In the genomic region with DNA sequence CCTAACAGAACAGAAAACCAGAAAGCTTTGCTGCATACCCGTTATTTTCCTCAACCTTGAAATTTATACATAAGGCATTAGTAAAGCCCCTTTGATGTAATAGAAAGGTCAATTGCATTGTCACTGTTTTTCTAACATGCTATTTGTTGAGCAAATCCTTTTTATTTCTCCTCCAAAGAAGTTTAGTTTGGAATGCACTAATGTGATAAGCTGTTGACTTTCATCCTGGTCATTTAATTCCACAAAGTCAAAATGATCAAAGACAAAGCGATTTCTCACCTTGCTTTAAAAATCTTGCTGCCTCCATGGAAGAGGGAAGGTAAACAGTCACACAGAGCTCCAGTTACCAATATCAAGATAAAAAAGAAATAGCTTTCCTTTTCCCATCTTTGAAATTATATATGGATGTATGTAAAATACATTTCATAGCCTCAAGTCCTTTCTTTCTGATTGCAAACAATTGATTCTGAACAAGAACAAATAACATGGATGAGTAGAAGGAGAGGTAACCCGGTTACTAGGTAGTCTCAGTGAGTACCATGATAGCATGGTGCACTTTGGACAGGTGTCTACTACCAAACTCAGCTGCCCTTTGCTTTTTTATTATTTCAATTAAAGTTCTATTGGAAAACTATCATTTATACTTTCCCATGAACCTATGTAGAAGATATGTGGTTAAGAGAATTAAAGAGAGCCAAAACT, we compare ENCODE assay signal across 1 cellular context.
TF ChIP-seq lines count a peak whose summit lies in the region.

No MANE protein-coding gene starts in this region.

TF ChIP-seq in HepG2, 621 proteins besides CTCF, POLR2A, EP300 and RAD21 (continued from another document and continues in another):
- TF ChIP-seq, protein P1, sequence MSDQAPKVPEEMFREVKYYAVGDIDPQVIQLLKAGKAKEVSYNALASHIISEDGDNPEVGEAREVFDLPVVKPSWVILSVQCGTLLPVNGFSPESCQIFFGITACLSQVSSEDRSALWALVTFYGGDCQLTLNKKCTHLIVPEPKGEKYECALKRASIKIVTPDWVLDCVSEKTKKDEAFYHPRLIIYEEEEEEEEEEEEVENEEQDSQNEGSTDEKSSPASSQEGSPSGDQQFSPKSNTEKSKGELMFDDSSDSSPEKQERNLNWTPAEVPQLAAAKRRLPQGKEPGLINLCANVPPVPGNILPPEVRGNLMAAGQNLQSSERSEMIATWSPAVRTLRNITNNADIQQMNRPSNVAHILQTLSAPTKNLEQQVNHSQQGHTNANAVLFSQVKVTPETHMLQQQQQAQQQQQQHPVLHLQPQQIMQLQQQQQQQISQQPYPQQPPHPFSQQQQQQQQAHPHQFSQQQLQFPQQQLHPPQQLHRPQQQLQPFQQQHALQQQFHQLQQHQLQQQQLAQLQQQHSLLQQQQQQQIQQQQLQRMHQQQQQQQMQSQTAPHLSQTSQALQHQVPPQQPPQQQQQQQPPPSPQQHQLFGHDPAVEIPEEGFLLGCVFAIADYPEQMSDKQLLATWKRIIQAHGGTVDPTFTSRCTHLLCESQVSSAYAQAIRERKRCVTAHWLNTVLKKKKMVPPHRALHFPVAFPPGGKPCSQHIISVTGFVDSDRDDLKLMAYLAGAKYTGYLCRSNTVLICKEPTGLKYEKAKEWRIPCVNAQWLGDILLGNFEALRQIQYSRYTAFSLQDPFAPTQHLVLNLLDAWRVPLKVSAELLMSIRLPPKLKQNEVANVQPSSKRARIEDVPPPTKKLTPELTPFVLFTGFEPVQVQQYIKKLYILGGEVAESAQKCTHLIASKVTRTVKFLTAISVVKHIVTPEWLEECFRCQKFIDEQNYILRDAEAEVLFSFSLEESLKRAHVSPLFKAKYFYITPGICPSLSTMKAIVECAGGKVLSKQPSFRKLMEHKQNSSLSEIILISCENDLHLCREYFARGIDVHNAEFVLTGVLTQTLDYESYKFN (CRISPR knock-in tag; conservative IDR thresholded peaks at IDR 0.05): peak; percentile 79
- TF ChIP-seq, protein P2, sequence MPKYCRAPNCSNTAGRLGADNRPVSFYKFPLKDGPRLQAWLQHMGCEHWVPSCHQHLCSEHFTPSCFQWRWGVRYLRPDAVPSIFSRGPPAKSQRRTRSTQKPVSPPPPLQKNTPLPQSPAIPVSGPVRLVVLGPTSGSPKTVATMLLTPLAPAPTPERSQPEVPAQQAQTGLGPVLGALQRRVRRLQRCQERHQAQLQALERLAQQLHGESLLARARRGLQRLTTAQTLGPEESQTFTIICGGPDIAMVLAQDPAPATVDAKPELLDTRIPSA (CRISPR knock-in tag; IDR thresholded peaks at IDR 0.05; ENCODE audit: borderline replicate concordance): no peak
- TF ChIP-seq TEAD2 (CRISPR knock-in tag; IDR thresholded peaks at IDR 0.05): no peak
- peak; percentile 48; the same call in 1 of the 2 replicates for TF ChIP-seq ZNF749 (CRISPR knock-in tag; IDR thresholded peaks at IDR 0.05; ENCODE audit: borderline replicate concordance)
- no peak for TF ChIP-seq CEBPB (IDR thresholded peaks at IDR 0.05; ENCODE audit: borderline replicate concordance, low read depth, low read length)
- no peak for TF ChIP-seq PTBP1 (IDR thresholded peaks at IDR 0.05; ENCODE audit: low read depth, low read length, poor library complexity, severe bottlenecking)
- TF ChIP-seq FOSL2 (CRISPR knock-in tag; IDR thresholded peaks at IDR 0.05): peak; percentile 8; the same call in 1 of the 2 replicates
- TF ChIP-seq ZNF674 (CRISPR knock-in tag; IDR thresholded peaks at IDR 0.05; ENCODE audit: low read depth): no peak
- no peak; the same call in 1 of the 2 replicates for TF ChIP-seq SMYD3 (CRISPR knock-in tag; IDR thresholded peaks at IDR 0.05)
- no peak for TF ChIP-seq TOPORS (CRISPR knock-in tag; IDR thresholded peaks at IDR 0.05)
- TF ChIP-seq TGIF2 (CRISPR knock-in tag; IDR thresholded peaks at IDR 0.05): no peak
- TF ChIP-seq SP140L (CRISPR knock-in tag; IDR thresholded peaks at IDR 0.05; ENCODE audit: borderline replicate concordance): no peak
- no peak for TF ChIP-seq ZNF143 (CRISPR knock-in tag; IDR thresholded peaks at IDR 0.05)
- TF ChIP-seq ZNF879 (CRISPR knock-in tag; IDR thresholded peaks at IDR 0.05): no peak
- TF ChIP-seq, protein P3, sequence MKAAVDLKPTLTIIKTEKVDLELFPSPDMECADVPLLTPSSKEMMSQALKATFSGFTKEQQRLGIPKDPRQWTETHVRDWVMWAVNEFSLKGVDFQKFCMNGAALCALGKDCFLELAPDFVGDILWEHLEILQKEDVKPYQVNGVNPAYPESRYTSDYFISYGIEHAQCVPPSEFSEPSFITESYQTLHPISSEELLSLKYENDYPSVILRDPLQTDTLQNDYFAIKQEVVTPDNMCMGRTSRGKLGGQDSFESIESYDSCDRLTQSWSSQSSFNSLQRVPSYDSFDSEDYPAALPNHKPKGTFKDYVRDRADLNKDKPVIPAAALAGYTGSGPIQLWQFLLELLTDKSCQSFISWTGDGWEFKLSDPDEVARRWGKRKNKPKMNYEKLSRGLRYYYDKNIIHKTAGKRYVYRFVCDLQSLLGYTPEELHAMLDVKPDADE (CRISPR knock-in tag; IDR thresholded peaks at IDR 0.05): no peak
- TF ChIP-seq, protein P4, sequence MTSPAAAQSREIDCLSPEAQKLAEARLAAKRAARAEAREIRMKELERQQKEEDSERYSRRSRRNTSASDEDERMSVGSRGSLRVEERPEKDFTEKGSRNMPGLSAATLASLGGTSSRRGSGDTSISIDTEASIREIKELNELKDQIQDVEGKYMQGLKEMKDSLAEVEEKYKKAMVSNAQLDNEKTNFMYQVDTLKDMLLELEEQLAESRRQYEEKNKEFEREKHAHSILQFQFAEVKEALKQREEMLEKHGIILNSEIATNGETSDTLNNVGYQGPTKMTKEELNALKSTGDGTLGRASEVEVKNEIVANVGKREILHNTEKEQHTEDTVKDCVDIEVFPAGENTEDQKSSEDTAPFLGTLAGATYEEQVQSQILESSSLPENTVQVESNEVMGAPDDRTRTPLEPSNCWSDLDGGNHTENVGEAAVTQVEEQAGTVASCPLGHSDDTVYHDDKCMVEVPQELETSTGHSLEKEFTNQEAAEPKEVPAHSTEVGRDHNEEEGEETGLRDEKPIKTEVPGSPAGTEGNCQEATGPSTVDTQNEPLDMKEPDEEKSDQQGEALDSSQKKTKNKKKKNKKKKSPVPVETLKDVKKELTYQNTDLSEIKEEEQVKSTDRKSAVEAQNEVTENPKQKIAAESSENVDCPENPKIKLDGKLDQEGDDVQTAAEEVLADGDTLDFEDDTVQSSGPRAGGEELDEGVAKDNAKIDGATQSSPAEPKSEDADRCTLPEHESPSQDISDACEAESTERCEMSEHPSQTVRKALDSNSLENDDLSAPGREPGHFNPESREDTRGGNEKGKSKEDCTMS (CRISPR knock-in tag; conservative IDR thresholded peaks at IDR 0.05): no peak
- no peak for TF ChIP-seq ZNF292 (CRISPR knock-in tag; IDR thresholded peaks at IDR 0.05; ENCODE audit: borderline replicate concordance, low read depth)
- TF ChIP-seq BORCS8-MEF2B (CRISPR knock-in tag; IDR thresholded peaks at IDR 0.05): no peak
- TF ChIP-seq, protein P5, sequence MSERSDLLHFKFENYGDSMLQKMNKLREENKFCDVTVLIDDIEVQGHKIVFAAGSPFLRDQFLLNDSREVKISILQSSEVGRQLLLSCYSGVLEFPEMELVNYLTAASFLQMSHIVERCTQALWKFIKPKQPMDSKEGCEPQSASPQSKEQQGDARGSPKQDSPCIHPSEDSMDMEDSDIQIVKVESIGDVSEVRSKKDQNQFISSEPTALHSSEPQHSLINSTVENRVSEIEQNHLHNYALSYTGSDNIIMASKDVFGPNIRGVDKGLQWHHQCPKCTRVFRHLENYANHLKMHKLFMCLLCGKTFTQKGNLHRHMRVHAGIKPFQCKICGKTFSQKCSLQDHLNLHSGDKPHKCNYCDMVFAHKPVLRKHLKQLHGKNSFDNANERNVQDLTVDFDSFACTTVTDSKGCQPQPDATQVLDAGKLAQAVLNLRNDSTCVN (CRISPR knock-in tag; IDR thresholded peaks at IDR 0.05; ENCODE audit: borderline replicate concordance): no peak
- no peak for TF ChIP-seq HOXA3 (CRISPR knock-in tag; IDR thresholded peaks at IDR 0.05)
- no peak for TF ChIP-seq PAWR (CRISPR knock-in tag; IDR thresholded peaks at IDR 0.05; ENCODE audit: borderline replicate concordance)
- no peak for TF ChIP-seq ZEB1 (IDR thresholded peaks at IDR 0.05; ENCODE audit: insufficient replicate concordance, low read depth)
- TF ChIP-seq ZNF652 (CRISPR knock-in tag; IDR thresholded peaks at IDR 0.05; ENCODE audit: borderline replicate concordance, low read depth): no peak
- no peak for TF ChIP-seq MZF1 (CRISPR knock-in tag; IDR thresholded peaks at IDR 0.05; ENCODE audit: borderline replicate concordance)
- TF ChIP-seq, protein P6, sequence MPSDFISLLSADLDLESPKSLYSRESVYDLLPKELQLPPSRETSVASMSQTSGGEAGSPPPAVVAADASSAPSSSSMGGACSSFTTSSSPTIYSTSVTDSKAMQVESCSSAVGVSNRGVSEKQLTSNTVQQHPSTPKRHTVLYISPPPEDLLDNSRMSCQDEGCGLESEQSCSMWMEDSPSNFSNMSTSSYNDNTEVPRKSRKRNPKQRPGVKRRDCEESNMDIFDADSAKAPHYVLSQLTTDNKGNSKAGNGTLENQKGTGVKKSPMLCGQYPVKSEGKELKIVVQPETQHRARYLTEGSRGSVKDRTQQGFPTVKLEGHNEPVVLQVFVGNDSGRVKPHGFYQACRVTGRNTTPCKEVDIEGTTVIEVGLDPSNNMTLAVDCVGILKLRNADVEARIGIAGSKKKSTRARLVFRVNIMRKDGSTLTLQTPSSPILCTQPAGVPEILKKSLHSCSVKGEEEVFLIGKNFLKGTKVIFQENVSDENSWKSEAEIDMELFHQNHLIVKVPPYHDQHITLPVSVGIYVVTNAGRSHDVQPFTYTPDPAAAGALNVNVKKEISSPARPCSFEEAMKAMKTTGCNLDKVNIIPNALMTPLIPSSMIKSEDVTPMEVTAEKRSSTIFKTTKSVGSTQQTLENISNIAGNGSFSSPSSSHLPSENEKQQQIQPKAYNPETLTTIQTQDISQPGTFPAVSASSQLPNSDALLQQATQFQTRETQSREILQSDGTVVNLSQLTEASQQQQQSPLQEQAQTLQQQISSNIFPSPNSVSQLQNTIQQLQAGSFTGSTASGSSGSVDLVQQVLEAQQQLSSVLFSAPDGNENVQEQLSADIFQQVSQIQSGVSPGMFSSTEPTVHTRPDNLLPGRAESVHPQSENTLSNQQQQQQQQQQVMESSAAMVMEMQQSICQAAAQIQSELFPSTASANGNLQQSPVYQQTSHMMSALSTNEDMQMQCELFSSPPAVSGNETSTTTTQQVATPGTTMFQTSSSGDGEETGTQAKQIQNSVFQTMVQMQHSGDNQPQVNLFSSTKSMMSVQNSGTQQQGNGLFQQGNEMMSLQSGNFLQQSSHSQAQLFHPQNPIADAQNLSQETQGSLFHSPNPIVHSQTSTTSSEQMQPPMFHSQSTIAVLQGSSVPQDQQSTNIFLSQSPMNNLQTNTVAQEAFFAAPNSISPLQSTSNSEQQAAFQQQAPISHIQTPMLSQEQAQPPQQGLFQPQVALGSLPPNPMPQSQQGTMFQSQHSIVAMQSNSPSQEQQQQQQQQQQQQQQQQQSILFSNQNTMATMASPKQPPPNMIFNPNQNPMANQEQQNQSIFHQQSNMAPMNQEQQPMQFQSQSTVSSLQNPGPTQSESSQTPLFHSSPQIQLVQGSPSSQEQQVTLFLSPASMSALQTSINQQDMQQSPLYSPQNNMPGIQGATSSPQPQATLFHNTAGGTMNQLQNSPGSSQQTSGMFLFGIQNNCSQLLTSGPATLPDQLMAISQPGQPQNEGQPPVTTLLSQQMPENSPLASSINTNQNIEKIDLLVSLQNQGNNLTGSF (CRISPR knock-in tag; IDR thresholded peaks at IDR 0.05): no peak
- TF ChIP-seq, protein P7, sequence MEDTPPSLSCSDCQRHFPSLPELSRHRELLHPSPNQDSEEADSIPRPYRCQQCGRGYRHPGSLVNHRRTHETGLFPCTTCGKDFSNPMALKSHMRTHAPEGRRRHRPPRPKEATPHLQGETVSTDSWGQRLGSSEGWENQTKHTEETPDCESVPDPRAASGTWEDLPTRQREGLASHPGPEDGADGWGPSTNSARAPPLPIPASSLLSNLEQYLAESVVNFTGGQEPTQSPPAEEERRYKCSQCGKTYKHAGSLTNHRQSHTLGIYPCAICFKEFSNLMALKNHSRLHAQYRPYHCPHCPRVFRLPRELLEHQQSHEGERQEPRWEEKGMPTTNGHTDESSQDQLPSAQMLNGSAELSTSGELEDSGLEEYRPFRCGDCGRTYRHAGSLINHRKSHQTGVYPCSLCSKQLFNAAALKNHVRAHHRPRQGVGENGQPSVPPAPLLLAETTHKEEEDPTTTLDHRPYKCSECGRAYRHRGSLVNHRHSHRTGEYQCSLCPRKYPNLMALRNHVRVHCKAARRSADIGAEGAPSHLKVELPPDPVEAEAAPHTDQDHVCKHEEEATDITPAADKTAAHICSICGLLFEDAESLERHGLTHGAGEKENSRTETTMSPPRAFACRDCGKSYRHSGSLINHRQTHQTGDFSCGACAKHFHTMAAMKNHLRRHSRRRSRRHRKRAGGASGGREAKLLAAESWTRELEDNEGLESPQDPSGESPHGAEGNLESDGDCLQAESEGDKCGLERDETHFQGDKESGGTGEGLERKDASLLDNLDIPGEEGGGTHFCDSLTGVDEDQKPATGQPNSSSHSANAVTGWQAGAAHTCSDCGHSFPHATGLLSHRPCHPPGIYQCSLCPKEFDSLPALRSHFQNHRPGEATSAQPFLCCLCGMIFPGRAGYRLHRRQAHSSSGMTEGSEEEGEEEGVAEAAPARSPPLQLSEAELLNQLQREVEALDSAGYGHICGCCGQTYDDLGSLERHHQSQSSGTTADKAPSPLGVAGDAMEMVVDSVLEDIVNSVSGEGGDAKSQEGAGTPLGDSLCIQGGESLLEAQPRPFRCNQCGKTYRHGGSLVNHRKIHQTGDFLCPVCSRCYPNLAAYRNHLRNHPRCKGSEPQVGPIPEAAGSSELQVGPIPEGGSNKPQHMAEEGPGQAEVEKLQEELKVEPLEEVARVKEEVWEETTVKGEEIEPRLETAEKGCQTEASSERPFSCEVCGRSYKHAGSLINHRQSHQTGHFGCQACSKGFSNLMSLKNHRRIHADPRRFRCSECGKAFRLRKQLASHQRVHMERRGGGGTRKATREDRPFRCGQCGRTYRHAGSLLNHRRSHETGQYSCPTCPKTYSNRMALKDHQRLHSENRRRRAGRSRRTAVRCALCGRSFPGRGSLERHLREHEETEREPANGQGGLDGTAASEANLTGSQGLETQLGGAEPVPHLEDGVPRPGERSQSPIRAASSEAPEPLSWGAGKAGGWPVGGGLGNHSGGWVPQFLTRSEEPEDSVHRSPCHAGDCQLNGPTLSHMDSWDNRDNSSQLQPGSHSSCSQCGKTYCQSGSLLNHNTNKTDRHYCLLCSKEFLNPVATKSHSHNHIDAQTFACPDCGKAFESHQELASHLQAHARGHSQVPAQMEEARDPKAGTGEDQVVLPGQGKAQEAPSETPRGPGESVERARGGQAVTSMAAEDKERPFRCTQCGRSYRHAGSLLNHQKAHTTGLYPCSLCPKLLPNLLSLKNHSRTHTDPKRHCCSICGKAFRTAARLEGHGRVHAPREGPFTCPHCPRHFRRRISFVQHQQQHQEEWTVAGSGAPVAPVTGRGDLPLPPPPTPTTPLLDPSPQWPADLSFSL (CRISPR knock-in tag; IDR thresholded peaks at IDR 0.05): no peak
- no peak for TF ChIP-seq HHEX (CRISPR knock-in tag; IDR thresholded peaks at IDR 0.05)
- TF ChIP-seq ZNF234 (CRISPR knock-in tag; conservative IDR thresholded peaks at IDR 0.05): 0 out of 2 replicates have a peak, but pooled peaks have one; percentile 44
